27 cellular contexts compared by ENCODE assay signal in the genomic region with DNA sequence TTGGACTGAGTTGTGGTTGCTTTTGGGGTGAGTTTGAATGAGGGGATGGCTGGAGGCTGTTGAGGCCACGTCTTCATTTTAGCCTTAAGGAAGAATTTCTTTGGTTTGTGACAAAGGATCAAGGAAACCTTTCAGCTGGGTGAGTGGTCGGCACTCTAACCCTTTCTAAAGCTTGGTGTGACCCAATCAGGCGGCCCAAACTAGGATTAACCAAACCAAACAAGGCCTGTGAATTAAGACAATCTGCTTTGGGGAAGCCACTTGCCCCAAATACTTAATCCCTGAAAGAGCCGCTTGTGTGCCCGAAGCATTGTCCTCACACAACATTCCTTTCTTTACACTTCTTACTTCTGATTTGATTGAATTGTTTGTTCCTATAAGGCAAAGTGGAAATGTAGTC.
"Had no signal": no experiment of that assay in that cellular context is flagged by ENCODE, and none has a peak within 500 bp of the region (broad histone marks: within the 10 kb centered on the region; RNA-seq: fewer than 3 reads in every experiment).

No MANE protein-coding gene starts in this region.

- H3K27ac ChIP-seq: ovary, parathyroid adenoma, psoas muscle, right lobe of liver, sigmoid colon, stomach, thoracic aorta, thyroid gland, tibial nerve, upper lobe of left lung, vagina had no signal

- H2AFZ ChIP-seq: parathyroid adenoma had no signal

- H3K9me3 Mint-ChIP-seq: naive thymus-derived CD8-positive, alpha-beta T cell; natural killer cell treated with Interleukin-12 subunit alpha and Interleukin-12 subunit beta and Interleukin-15 and Interleukin-18, amount 100 ng/mL, for 72 hours; nephron progenitor cell; stimulated activated effector memory CD8-positive, alpha-beta T cell treated with anti-CD3 and anti-CD28 coated beads, Interleukin-12 subunit alpha, Interleukin-12 subunit beta, amount 100 ng/mL, for 72 hours; stimulated activated naive B cell treated with anti-CD40 and anti-IgM and Interleukin-4, amounts not matched to agents 10 μg/mL and 1 μg/mL and 100 μg/mL, for 72 hours; stimulated activated naive CD8-positive, alpha-beta T cell treated with anti-CD3 and anti-CD28 coated beads, Interleukin-15, Interleukin-2, amounts not matched to agents 100 ng/mL and 50 ng/mL, for 24 hours had no signal

- H3K4me3 ChIP-seq: ovary, psoas muscle, right lobe of liver, sigmoid colon, stomach, thoracic aorta, thyroid gland, tibial nerve, upper lobe of left lung, vagina had no signal

- DNase-seq: naive thymus-derived CD8-positive, alpha-beta T cell; nephron progenitor cell; occipital lobe; ovary; posterior cingulate gyrus; psoas muscle; right lobe of liver; sigmoid colon; small intestine; stimulated activated CD4-positive, alpha-beta T cell treated with anti-CD3 and anti-CD28 coated beads, Interleukin-15, amount 100 ng/mL, for 24 hours; stimulated activated CD4-positive, alpha-beta T cell treated with anti-CD3 and anti-CD28 coated beads, Interleukin-2, amount 100 ng/mL, for 24 hours; stimulated activated CD4-positive, alpha-beta T cell treated with anti-CD3 and anti-CD28 coated beads, Interleukin-2, amount 100 ng/mL, for 48 hours; stimulated activated CD4-positive, alpha-beta T cell treated with anti-CD3 and anti-CD28 coated beads, Interleukin-4, amount 100 ng/mL, for 24 hours; stimulated activated naive B cell treated with anti-CD40 and anti-IgM and Interleukin-4, amounts not matched to agents 10 μg/mL and 1 μg/mL and 100 μg/mL, for 72 hours; stimulated activated naive CD4-positive, alpha-beta T cell treated with Interleukin-2 at 50 U/mL for 16 hours; stomach; thyroid gland; trophoblast cell had no signal

- H3K27ac Mint-ChIP-seq: naive thymus-derived CD8-positive, alpha-beta T cell; natural killer cell treated with Interleukin-12 subunit alpha and Interleukin-12 subunit beta and Interleukin-15 and Interleukin-18, amount 100 ng/mL, for 72 hours; nephron progenitor cell; progenitor cell of endocrine pancreas; stimulated activated effector memory CD8-positive, alpha-beta T cell treated with anti-CD3 and anti-CD28 coated beads, Interleukin-12 subunit alpha, Interleukin-12 subunit beta, amount 100 ng/mL, for 72 hours; stimulated activated naive B cell treated with anti-CD40 and anti-IgM and Interleukin-4, amounts not matched to agents 10 μg/mL and 1 μg/mL and 100 μg/mL, for 72 hours; stimulated activated naive CD8-positive, alpha-beta T cell treated with anti-CD3 and anti-CD28 coated beads, Interleukin-15, Interleukin-2, amounts not matched to agents 100 ng/mL and 50 ng/mL, for 24 hours had no signal

- H3K27me3 Mint-ChIP-seq: naive thymus-derived CD8-positive, alpha-beta T cell; natural killer cell treated with Interleukin-12 subunit alpha and Interleukin-12 subunit beta and Interleukin-15 and Interleukin-18, amount 100 ng/mL, for 72 hours; stimulated activated naive B cell treated with anti-CD40 and anti-IgM and Interleukin-4, amounts not matched to agents 10 μg/mL and 1 μg/mL and 100 μg/mL, for 72 hours; stimulated activated naive CD8-positive, alpha-beta T cell treated with anti-CD3 and anti-CD28 coated beads, Interleukin-15, Interleukin-2, amounts not matched to agents 100 ng/mL and 50 ng/mL, for 24 hours had no signal

- H3K4me1 Mint-ChIP-seq: stimulated activated effector memory CD8-positive, alpha-beta T cell treated with anti-CD3 and anti-CD28 coated beads, Interleukin-12 subunit alpha, Interleukin-12 subunit beta, amount 100 ng/mL, for 72 hours; stimulated activated naive B cell treated with anti-CD40 and anti-IgM and Interleukin-4, amounts not matched to agents 10 μg/mL and 1 μg/mL and 100 μg/mL, for 72 hours had no signal

- H3K4me1 ChIP-seq: parathyroid adenoma, psoas muscle, right lobe of liver, thyroid gland, upper lobe of left lung, vagina had no signal

- H3K9me3 ChIP-seq: ovary, psoas muscle, right lobe of liver, sigmoid colon, stomach, thoracic aorta, thyroid gland, tibial nerve, upper lobe of left lung, vagina had no signal

- H3K4me3 Mint-ChIP-seq: naive thymus-derived CD8-positive, alpha-beta T cell; natural killer cell treated with Interleukin-12 subunit alpha and Interleukin-12 subunit beta and Interleukin-15 and Interleukin-18, amount 100 ng/mL, for 72 hours; nephron progenitor cell; stimulated activated effector memory CD8-positive, alpha-beta T cell treated with anti-CD3 and anti-CD28 coated beads, Interleukin-12 subunit alpha, Interleukin-12 subunit beta, amount 100 ng/mL, for 72 hours; stimulated activated naive B cell treated with anti-CD40 and anti-IgM and Interleukin-4, amounts not matched to agents 10 μg/mL and 1 μg/mL and 100 μg/mL, for 72 hours; stimulated activated naive CD8-positive, alpha-beta T cell treated with anti-CD3 and anti-CD28 coated beads, Interleukin-15, Interleukin-2, amounts not matched to agents 100 ng/mL and 50 ng/mL, for 24 hours had no signal

- H3K27me3 ChIP-seq: ovary, right lobe of liver, sigmoid colon, stomach, thyroid gland, tibial nerve, upper lobe of left lung, vagina had no signal

- H3K9ac ChIP-seq: parathyroid adenoma had no signal

- H3K36me3 ChIP-seq: ovary, right lobe of liver, sigmoid colon, thoracic aorta, thyroid gland, upper lobe of left lung, vagina had no signal

- H3K36me3 Mint-ChIP-seq: natural killer cell treated with Interleukin-12 subunit alpha and Interleukin-12 subunit beta and Interleukin-15 and Interleukin-18, amount 100 ng/mL, for 72 hours; stimulated activated effector memory CD8-positive, alpha-beta T cell treated with anti-CD3 and anti-CD28 coated beads, Interleukin-12 subunit alpha, Interleukin-12 subunit beta, amount 100 ng/mL, for 72 hours had no signal
